In genomic region chr5:132839426-132840301, GRCh38 we compare ENCODE assay signal across 10 cellular contexts. TPM values are rescaled to one million over a fixed set of nuclear protein-coding genes. Genes with fewer than 3 reads are reported as not detected.
A peak's percentile ranks its signal among the peaks of the same experiment; 100 is the strongest.
DNase-seq lines count a peak whose midpoint lies in the region; ATAC-seq, FAIRE-seq and TF ChIP-seq lines count a peak whose summit lies in the region.
"Had no signal": no experiment of that assay in that cellular context is flagged by ENCODE, and none has a peak within 500 bp of the region (broad histone marks: within the 10 kb centered on the region; RNA-seq: fewer than 3 reads in every experiment).

No MANE protein-coding gene starts in this region.

- TF ChIP-seq CTCF in K562 (IDR thresholded peaks at IDR 0.05 in 2 of 3, conservative IDR thresholded peaks at IDR 0.05 in 1 of 3; ENCODE audit: insufficient read depth in 2 of 3, low read depth in 1 of 3, low read length in 3 of 3) (no peak), gastrocnemius medialis (IDR thresholded peaks at IDR 0.05 in 4 of 5, conservative IDR thresholded peaks at IDR 0.05 in 1 of 5) (no peak)

- in situ Hi-C loops in K562 (cut with MboI) (no loop called here), gastrocnemius medialis (cut with MboI; ENCODE audit: low sequenced_read_pairs in 4 of 4) (no loop called here)

- H3K36me3 ChIP-seq in K562 (ENCODE audit: control insufficient read depth, insufficient read depth, low read length) (no peaks in the 10 kb centered on the region), gastrocnemius medialis (no peaks in the 10 kb centered on the region)

- CTCF ChIA-PET in K562 (lab: Yijun Ruan, JAX; ENCODE audit: low intra/inter-chr PET ratio): no interaction called here

- ATAC-seq in K562 (no peak; the same call in 2 of the 3 replicates), gastrocnemius medialis (no peak), HG03460 (IDR thresholded peaks at IDR 0.05; ENCODE audit: unreplicated experiment) (no peak)
- ATAC-seq: T-helper 17 cell had no signal

- no peaks in the 10 kb centered on the region for H3K79me2 ChIP-seq in K562 (ENCODE audit: control insufficient read depth, insufficient read depth, low read length)

- H3K4me3 ChIP-seq in K562 (no peak overlapping the region), gastrocnemius medialis (no peak overlapping the region)

- TF ChIP-seq RAD21 in K562 (CRISPR knock-in tag; conservative IDR thresholded peaks at IDR 0.05 in 1 of 2, IDR thresholded peaks at IDR 0.05 in 1 of 2): no peak

- 67% methylated on average over 8 of the region's 8 CpGs for WGBS in K562 (ENCODE audit: insufficient coverage, low coverage, missing lambda C conversion rate)

- TF ChIP-seq POLR2A in K562 (conservative IDR thresholded peaks at IDR 0.05): no peak
- no peak for TF ChIP-seq POLR2A in gastrocnemius medialis (IDR thresholded peaks at IDR 0.05)

- H3K4me1 ChIP-seq in K562 (replicated peaks in 1 of 2; ENCODE audit: control insufficient read depth in 2 of 2, insufficient read depth in 2 of 2, low read length in 2 of 2) (peaks cover 0 to 19% of the 10 kb centered on the region in 2 experiments; a peak in 3 of 5 replicates), gastrocnemius medialis (no peaks in the 10 kb centered on the region)

- H3K9me3 ChIP-seq in K562 (replicated peaks; ENCODE audit: control insufficient read depth, insufficient read depth, low read depth, low read length) (no peaks in the 10 kb centered on the region), gastrocnemius medialis (no peaks in the 10 kb centered on the region)

- intact Hi-C loops in K562 (cut with micrococcal nuclease): no loop called here
- intact Hi-C loops in gastrocnemius medialis (cut with DNase I; ENCODE audit: low total_unique reads): no loop called here

- peak overlapping the region; percentile 69 for H2AFZ ChIP-seq in K562 (ENCODE audit: low read depth, low read length)

- no peak for TF ChIP-seq EP300 in K562 (IDR thresholded peaks at IDR 0.05; ENCODE audit: low read length)

- H3K27ac ChIP-seq in K562 (ENCODE audit: extremely low read depth, low read depth, low read length): no peak overlapping the region
- peak overlapping the region; percentile 9 to 48 (median 36) for H3K27ac ChIP-seq in gastrocnemius medialis

- BruUV-seq in K562 (replicated peaks; lab: Mats Ljungman, UMichigan): no TSS peak

- no peak overlapping the region for H3K9ac ChIP-seq in K562 (ENCODE audit: insufficient read depth in 1 of 2, low read depth in 2 of 2, low read length in 2 of 2)

- POLR2A ChIA-PET in K562 (lab: Yijun Ruan, JAX): interaction anchor here (0.7 to 1.6 kb wide), 4 partner anchors 9 to 15 kb away, joined by 3 to 8 read pairs (median 4); partner anchors contain the start of gene SHROOM1

- H3K9me1 ChIP-seq in K562 (ENCODE audit: control insufficient read depth, insufficient read depth, low read length): no peaks in the 10 kb centered on the region

- DNase-seq in H4 (ENCODE audit: low spot score) (peak; percentile 74), K562 (ENCODE audit: extremely low read depth in 1 of 4, low spot score in 3 of 4) (no peak), iris pigment epithelial cell (ENCODE audit: low read depth) (peak; percentile 93), gastrocnemius medialis (no peak), inferior parietal cortex (ENCODE audit: extremely low spot score) (no peak), NCI-H1105 (lab: John Stamatoyannopoulos, UW) (no peak)
- no peak for DNase-seq in stimulated activated CD4-positive, alpha-beta T cell treated with anti-CD3 and anti-CD28 coated beads, Interleukin-4, amount 100 ng/mL, for 1 hour
- DNase-seq: activated gamma-delta T cell, T-helper 17 cell had no signal

- H3K27me3 ChIP-seq in K562 (ENCODE audit: control insufficient read depth in 2 of 2, insufficient read depth in 2 of 2, low read length in 2 of 2) (no peaks in the 10 kb centered on the region), gastrocnemius medialis (no peaks in the 10 kb centered on the region)

- H3K4me2 ChIP-seq in K562 (ENCODE audit: insufficient read depth, low read length): no peak overlapping the region

- no peaks in the 10 kb centered on the region for H4K20me1 ChIP-seq in K562 (replicated peaks; ENCODE audit: control insufficient read depth, insufficient read depth, low read length)

- no peak for FAIRE-seq in K562 (lab: Jason Lieb, UNC)

RNA-seq across cellular contexts. Expression of gene SHROOM1, which starts 9.2 kb away (rescaled TPM):
- total RNA-seq in H4 (2014; rRNA removed; shearing (Covaris generic)): 0.91 and 9.0 TPM in 2 replicates
- total RNA-seq in K562 (2011; cell fraction: chromatin; rRNA removed; ENCODE audit: low replicate concordance): 39.2 and 105 TPM in 2 replicates
- 53.7 and 55.5 TPM in 2 replicates for total RNA-seq in K562 (2011; cell fraction: nucleolus; rRNA removed)
- 27.4 and 41.9 TPM in 2 replicates for total RNA-seq in K562 (2011; cell fraction: nucleoplasm; rRNA removed)
- total RNA-seq in K562 (2014; rRNA removed) (13.0 and 18.6 TPM in 2 replicates), K562 (2014; rRNA removed; fragmentation: Illumina TruSeq; extraction: Trizol) (5.3 and 6.1 TPM in 2 replicates), K562 (2015; rRNA removed; fragmentation: Illumina TruSeq; extraction: Trizol) (10.9 and 13.3 TPM in 2 replicates), K562 (2021) (25.6 and 26.5 TPM in 2 replicates), gastrocnemius medialis (1 to 10 TPM in 3 of 4 donors, under 1 TPM in 1; 0.61 to 6.0 (median 2.0) TPM)
- polyA plus RNA-seq in K562 (2011; rRNA removed) (11.9 and 12.8 TPM in 2 replicates), K562 (2014; fragmentation: Illumina TruSeq; extraction: Trizol) (14.6 and 14.8 TPM in 2 replicates), K562 (2014; fragmentation: Nextera tagmentation; extraction: Ambion mirVana) (under 1 TPM; 0.44 to 0.50 TPM), K562 (2014; rRNA removed) (22.3 and 26.0 TPM in 2 replicates)
- 18.1 and 28.6 TPM in 2 replicates for polyA plus RNA-seq in K562 (2011; cell fraction: cytosol; rRNA removed)
- polyA plus RNA-seq in K562 (2011; cell fraction: nucleus; rRNA removed): 28.4 and 60.2 TPM in 2 replicates
- 19.1 and 22.2 TPM in 2 replicates for polyA plus RNA-seq in K562 (2012)
- 3.8 and 7.6 TPM in 2 replicates for polyA minus RNA-seq in K562 (2011; rRNA and poly(A)+ RNA removed)
- polyA minus RNA-seq in K562 (2011; cell fraction: cytosol; rRNA and poly(A)+ RNA removed): 6.1 and 7.0 TPM in 2 replicates
- polyA minus RNA-seq in K562 (2011; cell fraction: nucleus; rRNA and poly(A)+ RNA removed): 11.3 and 12.4 TPM in 2 replicates

RNA-seq across cellular contexts. Expression of gene SOWAHA, which starts 26.6 kb away (rescaled TPM):
- total RNA-seq in H4 (2014; rRNA removed; shearing (Covaris generic)): 0.08 TPM in 1 of 2 replicates, not detected in the other
- total RNA-seq in K562 (2011; cell fraction: chromatin; rRNA removed; ENCODE audit: low replicate concordance): not detected in 2 replicates
- not detected in 2 replicates for total RNA-seq in K562 (2011; cell fraction: nucleolus; rRNA removed)
- total RNA-seq in K562 (2011; cell fraction: nucleoplasm; rRNA removed): not detected in 2 replicates
- not detected in 2 replicates for total RNA-seq in K562 (2014; rRNA removed)
- not detected in 2 replicates for total RNA-seq in K562 (2014; rRNA removed; fragmentation: Illumina TruSeq; extraction: Trizol)
- total RNA-seq in K562 (2015; rRNA removed; fragmentation: Illumina TruSeq; extraction: Trizol): not detected in 2 replicates
- not detected in 2 replicates for total RNA-seq in K562 (2021)
- not detected in 2 replicates for polyA plus RNA-seq in K562 (2011; rRNA removed)
- not detected in 2 replicates for polyA plus RNA-seq in K562 (2011; cell fraction: cytosol; rRNA removed)
- polyA plus RNA-seq in K562 (2011; cell fraction: nucleus; rRNA removed): not detected in 2 replicates
- 0.03 and 0.06 TPM in 2 replicates for polyA plus RNA-seq in K562 (2012)
- polyA plus RNA-seq in K562 (2014; fragmentation: Illumina TruSeq; extraction: Trizol): not detected in 2 replicates
- not detected for polyA plus RNA-seq in K562 (2014; fragmentation: Nextera tagmentation; extraction: Ambion mirVana)
- polyA plus RNA-seq in K562 (2014; rRNA removed): not detected in 2 replicates
- polyA minus RNA-seq in K562 (2011; rRNA and poly(A)+ RNA removed): not detected in 2 replicates
- not detected in 2 replicates for polyA minus RNA-seq in K562 (2011; cell fraction: cytosol; rRNA and poly(A)+ RNA removed)
- not detected in 2 replicates for polyA minus RNA-seq in K562 (2011; cell fraction: nucleus; rRNA and poly(A)+ RNA removed)
- total RNA-seq in gastrocnemius medialis: under 1 TPM in 1 of 4 donors, not detected in 3; 0.27 TPM
- total RNA-seq: T-helper 17 cell had no signal

RNA-seq across cellular contexts. Expression of gene GDF9, which starts 26.6 kb away (rescaled TPM):
- total RNA-seq in H4 (2014; rRNA removed; shearing (Covaris generic)): 0.04 and 0.19 TPM in 2 replicates
- total RNA-seq in K562 (2011; cell fraction: chromatin; rRNA removed; ENCODE audit: low replicate concordance): 0.25 and 1.1 TPM in 2 replicates
- 0.17 and 0.39 TPM in 2 replicates for total RNA-seq in K562 (2011; cell fraction: nucleolus; rRNA removed)
- 0.44 and 0.69 TPM in 2 replicates for total RNA-seq in K562 (2011; cell fraction: nucleoplasm; rRNA removed)
- total RNA-seq in K562 (2014; rRNA removed): 0.12 TPM in 1 of 2 replicates, not detected in the other
- 0.13 and 0.18 TPM in 2 replicates for total RNA-seq in K562 (2014; rRNA removed; fragmentation: Illumina TruSeq; extraction: Trizol)
- total RNA-seq in K562 (2015; rRNA removed; fragmentation: Illumina TruSeq; extraction: Trizol): 0.15 and 0.18 TPM in 2 replicates
- total RNA-seq in K562 (2021): 0.20 and 0.22 TPM in 2 replicates
- 0.70 and 1.1 TPM in 2 replicates for polyA plus RNA-seq in K562 (2011; rRNA removed)
- 0.30 and 0.52 TPM in 2 replicates for polyA plus RNA-seq in K562 (2011; cell fraction: cytosol; rRNA removed)
- polyA plus RNA-seq in K562 (2011; cell fraction: nucleus; rRNA removed): 0.68 and 1.2 TPM in 2 replicates
- polyA plus RNA-seq in K562 (2012): 0.22 and 0.35 TPM in 2 replicates
- 0.28 and 0.37 TPM in 2 replicates for polyA plus RNA-seq in K562 (2014; fragmentation: Illumina TruSeq; extraction: Trizol)
- polyA plus RNA-seq in K562 (2014; fragmentation: Nextera tagmentation; extraction: Ambion mirVana): under 1 TPM; 0.10 to 0.15 TPM
- 0.27 and 0.66 TPM in 2 replicates for polyA plus RNA-seq in K562 (2014; rRNA removed)
- polyA minus RNA-seq in K562 (2011; rRNA and poly(A)+ RNA removed): 0.39 and 0.45 TPM in 2 replicates
- not detected in 2 replicates for polyA minus RNA-seq in K562 (2011; cell fraction: cytosol; rRNA and poly(A)+ RNA removed)
- 0.78 TPM in 1 of 2 replicates, not detected in the other for polyA minus RNA-seq in K562 (2011; cell fraction: nucleus; rRNA and poly(A)+ RNA removed)
- total RNA-seq in gastrocnemius medialis: 1 to 10 TPM in 1 of 4 donors, under 1 TPM in 2, not detected in 1; 0.13 to 2.5 (median 0.46) TPM

RNA-seq across cellular contexts. Expression of gene UQCRQ, which starts 26.8 kb away (rescaled TPM):
- 534 and 752 TPM in 2 replicates for total RNA-seq in H4 (2014; rRNA removed; shearing (Covaris generic))
- 72.2 and 104 TPM in 2 replicates for total RNA-seq in K562 (2011; cell fraction: chromatin; rRNA removed; ENCODE audit: low replicate concordance)
- total RNA-seq in K562 (2011; cell fraction: nucleolus; rRNA removed): 114 and 128 TPM in 2 replicates
- total RNA-seq in K562 (2011; cell fraction: nucleoplasm; rRNA removed): 118 and 129 TPM in 2 replicates
- 307 and 353 TPM in 2 replicates for total RNA-seq in K562 (2014; rRNA removed)
- 641 and 716 TPM in 2 replicates for total RNA-seq in K562 (2014; rRNA removed; fragmentation: Illumina TruSeq; extraction: Trizol)
- 334 and 373 TPM in 2 replicates for total RNA-seq in K562 (2015; rRNA removed; fragmentation: Illumina TruSeq; extraction: Trizol)
- total RNA-seq in K562 (2021): 888 and 1,004 TPM in 2 replicates
- polyA plus RNA-seq in K562 (2011; rRNA removed): 813 and 883 TPM in 2 replicates
- polyA plus RNA-seq in K562 (2011; cell fraction: cytosol; rRNA removed): 439 and 559 TPM in 2 replicates
- 273 and 303 TPM in 2 replicates for polyA plus RNA-seq in K562 (2011; cell fraction: nucleus; rRNA removed)
- polyA plus RNA-seq in K562 (2012): 351 and 842 TPM in 2 replicates
- polyA plus RNA-seq in K562 (2014; fragmentation: Illumina TruSeq; extraction: Trizol): 235 and 336 TPM in 2 replicates
- 1,000 to 10,000 TPM; 2,318 to 2,421 TPM for polyA plus RNA-seq in K562 (2014; fragmentation: Nextera tagmentation; extraction: Ambion mirVana)
- 883 and 917 TPM in 2 replicates for polyA plus RNA-seq in K562 (2014; rRNA removed)
- 61.8 and 67.0 TPM in 2 replicates for polyA minus RNA-seq in K562 (2011; rRNA and poly(A)+ RNA removed)
- polyA minus RNA-seq in K562 (2011; cell fraction: cytosol; rRNA and poly(A)+ RNA removed): 54.0 and 70.0 TPM in 2 replicates
- polyA minus RNA-seq in K562 (2011; cell fraction: nucleus; rRNA and poly(A)+ RNA removed): 59.4 and 82.3 TPM in 2 replicates
- 100 to 1,000 TPM; 273 to 566 (median 326) TPM for total RNA-seq in gastrocnemius medialis

RNA-seq across cellular contexts. Expression of gene LEAP2, which starts 33.8 kb away (rescaled TPM):
- total RNA-seq in H4 (2014; rRNA removed; shearing (Covaris generic)): 0.08 and 0.25 TPM in 2 replicates
- 15.5 and 22.5 TPM in 2 replicates for total RNA-seq in K562 (2011; cell fraction: chromatin; rRNA removed; ENCODE audit: low replicate concordance)
- 9.0 and 10.5 TPM in 2 replicates for total RNA-seq in K562 (2011; cell fraction: nucleolus; rRNA removed)
- 14.2 and 21.1 TPM in 2 replicates for total RNA-seq in K562 (2011; cell fraction: nucleoplasm; rRNA removed)
- total RNA-seq in K562 (2014; rRNA removed) (1.1 and 2.2 TPM in 2 replicates), K562 (2014; rRNA removed; fragmentation: Illumina TruSeq; extraction: Trizol) (2.8 TPM in 2 replicates), K562 (2015; rRNA removed; fragmentation: Illumina TruSeq; extraction: Trizol) (2.9 and 3.1 TPM in 2 replicates), K562 (2021) (1.8 and 2.0 TPM in 2 replicates), gastrocnemius medialis (1 to 10 TPM in 2 of 4 donors, under 1 TPM in 2; 0.52 to 3.3 (median 0.88) TPM)
- polyA plus RNA-seq in K562 (2011; rRNA removed) (4.9 and 5.6 TPM in 2 replicates), K562 (2014; fragmentation: Illumina TruSeq; extraction: Trizol) (2.0 and 2.5 TPM in 2 replicates), K562 (2014; fragmentation: Nextera tagmentation; extraction: Ambion mirVana) (1 to 10 TPM; 2.0 to 2.9 TPM), K562 (2014; rRNA removed) (2.3 and 2.4 TPM in 2 replicates)
- polyA plus RNA-seq in K562 (2011; cell fraction: cytosol; rRNA removed): 0.82 and 2.1 TPM in 2 replicates
- 20.8 and 21.9 TPM in 2 replicates for polyA plus RNA-seq in K562 (2011; cell fraction: nucleus; rRNA removed)
- polyA plus RNA-seq in K562 (2012): 1.3 and 1.4 TPM in 2 replicates
- polyA minus RNA-seq in K562 (2011; rRNA and poly(A)+ RNA removed): 3.3 and 5.2 TPM in 2 replicates
- polyA minus RNA-seq in K562 (2011; cell fraction: cytosol; rRNA and poly(A)+ RNA removed): 0.57 and 1.4 TPM in 2 replicates
- polyA minus RNA-seq in K562 (2011; cell fraction: nucleus; rRNA and poly(A)+ RNA removed): 3.6 and 5.9 TPM in 2 replicates

Comparison
In these comparisons a context has a peak if more than half of its experiments do, and no peak if none do; other contexts are left out.
1. DNase-seq: peak in H4 (single experiment) and iris pigment epithelial cell (single experiment); none in K562 (0 of 4), gastrocnemius medialis (0 of 2), inferior parietal cortex (single experiment), NCI-H1105 (single experiment) and stimulated activated CD4-positive, alpha-beta T cell treated with anti-CD3 and anti-CD28 coated beads, Interleukin-4, amount 100 ng/mL, for 1 hour (single experiment).